1 cellular context compared by ENCODE assay signal in genomic region chr18:12296087-12296403, GRCh38.
TF ChIP-seq lines count a peak whose summit lies in the region.

No MANE protein-coding gene starts in this region.

TF ChIP-seq in HCT116, 20 proteins besides CTCF, POLR2A, EP300 and RAD21 (continued from another document):
- TF ChIP-seq ZBTB33 (IDR thresholded peaks at IDR 0.05; ENCODE audit: extremely low read depth, insufficient replicate concordance, low read length), result no peak
- no peak for TF ChIP-seq EZH2 (IDR thresholded peaks at IDR 0.05)
- no peak for TF ChIP-seq JUND (IDR thresholded peaks at IDR 0.05)
- TF ChIP-seq SIN3A (IDR thresholded peaks at IDR 0.05; ENCODE audit: low read depth), result no peak
- TF ChIP-seq TCF7L2 (IDR thresholded peaks at IDR 0.05; ENCODE audit: borderline replicate concordance, extremely low read depth, insufficient read depth, insufficient read length), result no peak
- no peak for TF ChIP-seq ELF1 (IDR thresholded peaks at IDR 0.05; ENCODE audit: borderline replicate concordance, low read depth)
- no peak for TF ChIP-seq ZNF274 (IDR thresholded peaks at IDR 0.05; ENCODE audit: low read depth, low read length)
- no peak for TF ChIP-seq CBX3 (IDR thresholded peaks at IDR 0.05; ENCODE audit: low read depth)
